ENCODE assay signal across 17 cellular contexts in the genomic region with DNA sequence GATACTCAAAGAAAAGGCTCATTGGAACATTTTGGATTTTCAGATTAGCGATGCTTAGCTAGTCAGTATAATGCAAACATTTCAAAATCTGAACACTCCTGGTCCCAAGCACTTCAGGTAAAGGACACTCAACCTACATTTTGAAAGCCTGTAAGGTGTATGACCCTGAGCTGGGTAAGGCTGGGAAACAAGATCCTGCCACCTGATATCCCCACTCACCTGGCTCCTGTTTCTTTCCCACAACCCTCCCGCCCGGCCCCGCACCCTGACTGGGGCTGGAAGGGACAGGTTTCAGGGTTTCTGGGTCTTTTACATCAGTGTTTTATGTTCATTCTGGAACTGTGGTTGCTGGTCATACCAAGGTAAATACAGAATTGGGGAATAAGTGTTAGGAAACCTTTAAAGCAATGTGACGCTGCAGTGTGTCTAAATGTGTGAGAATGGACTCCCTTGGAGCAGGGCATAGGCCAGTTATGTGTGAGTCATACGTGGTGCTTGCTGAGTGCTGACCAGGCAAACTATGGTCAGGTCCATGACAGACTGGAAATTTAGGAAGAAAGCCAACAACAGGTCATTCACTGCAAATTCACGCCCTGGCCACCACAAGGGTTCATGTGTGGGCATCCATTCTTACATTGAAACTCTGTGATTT. TPM values are rescaled to one million over a fixed set of nuclear protein-coding genes. Genes with fewer than 3 reads are reported as not detected.
A peak's percentile ranks its signal among the peaks of the same experiment; 100 is the strongest.
DNase-seq lines count a peak whose midpoint lies in the region; ATAC-seq and TF ChIP-seq lines count a peak whose summit lies in the region.
"Had no signal": no experiment of that assay in that cellular context is flagged by ENCODE, and none has a peak within 500 bp of the region (broad histone marks: within the 10 kb centered on the region; RNA-seq: fewer than 3 reads in every experiment).

No MANE protein-coding gene starts in this region.

- no peaks in the 10 kb centered on the region for H3K9me3 ChIP-seq in breast epithelium
- H3K9me3 ChIP-seq in mammary epithelial cell (replicated peaks; ENCODE audit: insufficient read depth, low read length), result no peaks in the 10 kb centered on the region
- no peaks in the 10 kb centered on the region for H3K9me3 ChIP-seq in left lung

- ATAC-seq in left lung, result peak; percentile 98
- ATAC-seq in Right ventricle myocardium superior (ENCODE audit: poor library complexity), result no peak
- ATAC-seq in HG02571 (IDR thresholded peaks at IDR 0.05; ENCODE audit: unreplicated experiment), result no peak
- ATAC-seq: activated T-helper 17 cell treated with anti-CD3 and anti-CD28 coated beads, Interleukin-2, amount 50 U/mL, for 72 hours had no signal

- no peak overlapping the region for H2AFZ ChIP-seq in mammary epithelial cell (ENCODE audit: low read depth, low read length)

- H3K27ac ChIP-seq in breast epithelium (no peak overlapping the region), mammary epithelial cell (ENCODE audit: insufficient read depth, low read depth, low read length) (no peak overlapping the region), left lung (no peak overlapping the region)
- H3K27ac ChIP-seq: WERI-Rb-1 had no signal

- no peaks in the 10 kb centered on the region for H4K20me1 ChIP-seq in mammary epithelial cell (ENCODE audit: insufficient read depth, low read length)

- intact Hi-C loops in MCF 10A (cut with micrococcal nuclease), result no loop called here
- intact Hi-C loops in breast epithelium (cut with DNase I; ENCODE audit: low total_unique reads), result loop anchor here (5.0 kb wide), 1 partner anchor 392 kb away; no protein-coding TSS in a partner anchor
- intact Hi-C loops in mammary epithelial cell (cut with micrococcal nuclease), result no loop called here
- intact Hi-C loops in left lung (cut with DNase I), result no loop called here
- intact Hi-C loops in Right ventricle myocardium superior (cut with DNase I), result no loop called here

- TF ChIP-seq CTCF in MCF 10A (IDR thresholded peaks at IDR 0.05; ENCODE audit: unreplicated experiment) (no peak), breast epithelium (IDR thresholded peaks at IDR 0.05) (no peak), mammary epithelial cell (conservative IDR thresholded peaks at IDR 0.05 in 1 of 2, IDR thresholded peaks at IDR 0.05 in 1 of 2; ENCODE audit: extremely low read depth in 1 of 2, insufficient read depth in 1 of 2, low read depth in 1 of 2, low read length in 2 of 2) (no peak), left lung (IDR thresholded peaks at IDR 0.05) (no peak)

- CTCF ChIA-PET in MCF 10A (lab: Yijun Ruan, JAX), result interaction anchor here (1.9 kb wide), 1 partner anchor 12 kb away, joined by 6 read pairs; no protein-coding TSS in a partner anchor
- CTCF ChIA-PET in mammary epithelial cell (lab: Charles Lee; ENCODE audit: low non-redundant PET), result no interaction called here

- dilution Hi-C loops in mammary epithelial cell (cut with HindIII; ENCODE audit: low sequenced_read_pairs), result no loop called here

- no peak for TF ChIP-seq POLR2A in breast epithelium (IDR thresholded peaks at IDR 0.05)
- no peak for TF ChIP-seq POLR2A in erythroblast (IDR thresholded peaks at IDR 0.05; ENCODE audit: low read length)

- no peak overlapping the region for H3K9ac ChIP-seq in mammary epithelial cell (ENCODE audit: insufficient read depth, low read length)

- H3K27me3 ChIP-seq in breast epithelium, result peaks cover 0 to 8% of the 10 kb centered on the region in 2 donors
- peaks cover 2% of the 10 kb centered on the region for H3K27me3 ChIP-seq in mammary epithelial cell (ENCODE audit: insufficient read depth, low read length)
- H3K27me3 ChIP-seq in left lung, result peaks cover 0 to 40% of the 10 kb centered on the region in 2 donors

- BruUV-seq in MCF 10A (replicated peaks; lab: Mats Ljungman, UMichigan) (no TSS peak), mammary epithelial cell (replicated peaks; lab: Mats Ljungman, UMichigan) (no TSS peak)

- H3K4me2 ChIP-seq in mammary epithelial cell (ENCODE audit: insufficient read depth, low read depth, low read length), result no peak overlapping the region

- DNase-seq in MCF 10A (ENCODE audit: unreplicated experiment), result peak; percentile 64
- no peak for DNase-seq in breast epithelium (ENCODE audit: low spot score in 2 of 2)
- DNase-seq in mammary epithelial cell, result peak; percentile 10
- DNase-seq in left lung, result no peak
- DNase-seq in erythroblast (lab: John Stamatoyannopoulos, UW), result no peak
- no peak for DNase-seq in NK-92 treated with Interleukin-12 subunit alpha and Interleukin-12 subunit beta, amount 100 ng/mL, for 24 hours (lab: John Stamatoyannopoulos, UW)
- no peak for DNase-seq in Right ventricle myocardium superior
- DNase-seq: activated CD8-positive, alpha-beta memory T cell treated with anti-CD3 and anti-CD28 coated beads for 24 hours; amygdala; GF-D8; H9; RPMI8226; SW 1271; WERI-Rb-1 had no signal

- H3K27me3 Mint-ChIP-seq in MCF 10A (ENCODE audit: insufficient read depth, unreplicated experiment), result peaks cover 20% of the 10 kb centered on the region

- H3K9me3 Mint-ChIP-seq in MCF 10A (ENCODE audit: unreplicated experiment), result no peaks in the 10 kb centered on the region
- H3K9me3 Mint-ChIP-seq: H9 had no signal

- H3K4me3 ChIP-seq in breast epithelium (no peak overlapping the region), mammary epithelial cell (replicated peaks in 1 of 3; ENCODE audit: insufficient read depth in 1 of 3, low read depth in 2 of 3, low read length in 3 of 3) (no peak overlapping the region), left lung (no peak overlapping the region)

- WGBS in mammary epithelial cell (ENCODE audit: low coverage, missing lambda C conversion rate), result 66% methylated on average over 4 of the region's 7 CpGs

- H3K36me3 ChIP-seq in breast epithelium (no peaks in the 10 kb centered on the region), mammary epithelial cell (ENCODE audit: insufficient read depth, low read length) (no peaks in the 10 kb centered on the region), left lung (no peaks in the 10 kb centered on the region)
- H3K36me3 ChIP-seq: WERI-Rb-1 had no signal

- no peak overlapping the region for H3K4me3 Mint-ChIP-seq in MCF 10A (ENCODE audit: unreplicated experiment)
- H3K4me3 Mint-ChIP-seq: activated T-helper 17 cell treated with anti-CD3 and anti-CD28 coated beads, Interleukin-2, amount 50 U/mL, for 72 hours; H9 had no signal

- H3K4me1 ChIP-seq in breast epithelium (no peaks in the 10 kb centered on the region), mammary epithelial cell (ENCODE audit: insufficient read depth, low read length) (no peaks in the 10 kb centered on the region), left lung (no peaks in the 10 kb centered on the region)

- no peaks in the 10 kb centered on the region for H3K36me3 Mint-ChIP-seq in MCF 10A (ENCODE audit: insufficient read depth, unreplicated experiment)

- no peak overlapping the region for H3K27ac Mint-ChIP-seq in MCF 10A (ENCODE audit: low read depth, unreplicated experiment)
- H3K27ac Mint-ChIP-seq: activated T-helper 17 cell treated with anti-CD3 and anti-CD28 coated beads, Interleukin-2, amount 50 U/mL, for 72 hours; H9 had no signal

- POLR2A ChIA-PET in MCF 10A (lab: Yijun Ruan, JAX), result interaction anchor here (1.2 kb wide), 1 partner anchor 11 kb away, joined by 3 read pairs; no protein-coding TSS in a partner anchor

- no peaks in the 10 kb centered on the region for H3K4me1 Mint-ChIP-seq in MCF 10A (ENCODE audit: insufficient read depth, unreplicated experiment)
- H3K4me1 Mint-ChIP-seq: activated T-helper 17 cell treated with anti-CD3 and anti-CD28 coated beads, Interleukin-2, amount 50 U/mL, for 72 hours had no signal

- H3K79me2 ChIP-seq in mammary epithelial cell (ENCODE audit: insufficient read depth, low read length), result no peaks in the 10 kb centered on the region

- in situ Hi-C loops in mammary epithelial cell (cut with MboI; ENCODE audit: low sequenced_read_pairs in 2 of 2), result no loop called here

RNA-seq across cellular contexts. Expression of gene CTXND1, which starts 22.9 kb away (rescaled TPM):
- total RNA-seq in MCF 10A (2022) (not detected in 2 replicates), breast epithelium (not detected), mammary epithelial cell (not detected), left lung (under 1 TPM; 0.47 to 0.99 TPM), Right ventricle myocardium superior (0.94 TPM)
- not detected for polyA plus RNA-seq in mammary epithelial cell
- polyA minus RNA-seq in mammary epithelial cell, result not detected
- total RNA-seq: A673; activated T-helper 17 cell treated with anti-CD3 and anti-CD28 coated beads, Interleukin-2, amount 50 U/mL, for 72 hours; H9 had no signal

Comparison
In these comparisons a context has a peak if more than half of its experiments do, and no peak if none do; other contexts are left out.
1. DNase-seq: peak in MCF 10A (single experiment) and mammary epithelial cell (single experiment); none in breast epithelium (0 of 2), left lung (0 of 2), erythroblast (0 of 2), NK-92 treated with Interleukin-12 subunit alpha and Interleukin-12 subunit beta, amount 100 ng/mL, for 24 hours (single experiment) and Right ventricle myocardium superior (single experiment).